Comparison of ENCODE assay signal across 14 cellular contexts in the genomic region with DNA sequence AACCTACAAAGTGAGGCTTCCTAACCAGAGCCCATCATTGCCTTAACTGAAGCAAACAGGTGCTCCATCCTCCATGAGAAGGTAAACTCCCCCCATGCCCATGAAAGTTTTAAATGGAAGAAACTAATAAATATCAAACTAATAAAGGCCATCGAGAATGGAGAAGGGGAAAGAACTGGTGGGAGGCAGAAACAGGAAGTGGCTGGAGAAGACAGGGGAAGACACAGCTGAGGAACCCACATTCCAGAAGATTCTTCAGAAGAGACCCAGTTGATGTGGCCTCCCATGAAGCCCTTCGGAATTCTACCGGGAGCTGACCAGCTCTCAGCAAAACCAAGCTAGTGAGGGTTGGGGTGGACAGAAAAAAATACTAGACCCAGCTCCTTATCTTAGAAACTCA. TPM values are rescaled to one million over a fixed set of nuclear protein-coding genes. Genes with fewer than 3 reads are reported as not detected.
DNase-seq lines count a peak whose midpoint lies in the region; ATAC-seq, FAIRE-seq and TF ChIP-seq lines count a peak whose summit lies in the region.
"Had no signal": no experiment of that assay in that cellular context is flagged by ENCODE, and none has a peak within 500 bp of the region (broad histone marks: within the 10 kb centered on the region; RNA-seq: fewer than 3 reads in every experiment).

No MANE protein-coding gene starts in this region.

- in situ Hi-C loops in K562 (cut with MboI), result no loop called here
- in situ Hi-C loops in gastrocnemius medialis (cut with MboI; ENCODE audit: low sequenced_read_pairs in 4 of 4), result no loop called here

- no peaks in the 10 kb centered on the region for H3K9me1 ChIP-seq in K562 (ENCODE audit: control insufficient read depth, insufficient read depth, low read length)

- H3K4me3 Mint-ChIP-seq in CD8-positive, alpha-beta memory T cell, result peak overlapping the region; percentile 18 to 87 (median 58)

- H3K4me2 ChIP-seq in K562 (ENCODE audit: insufficient read depth, low read length), result no peak overlapping the region

- TF ChIP-seq CTCF in K562 (IDR thresholded peaks at IDR 0.05 in 2 of 3, conservative IDR thresholded peaks at IDR 0.05 in 1 of 3; ENCODE audit: insufficient read depth in 2 of 3, low read depth in 1 of 3, low read length in 3 of 3), result no peak
- no peak for TF ChIP-seq CTCF in gastrocnemius medialis (IDR thresholded peaks at IDR 0.05 in 4 of 5, conservative IDR thresholded peaks at IDR 0.05 in 1 of 5)
- TF ChIP-seq CTCF in D721Med (IDR thresholded peaks at IDR 0.05; ENCODE audit: insufficient read depth, missing control alignments), result no peak

- WGBS in K562 (ENCODE audit: insufficient coverage, low coverage, missing lambda C conversion rate), result 57% methylated on average over 3 of the region's 3 CpGs

- H3K4me3 ChIP-seq in CD8-positive, alpha-beta memory T cell (ENCODE audit: low read length), result peak overlapping the region; percentile 7
- H3K4me3 ChIP-seq in K562 (no peak overlapping the region), gastrocnemius medialis (no peak overlapping the region)

- TF ChIP-seq RAD21 in K562 (CRISPR knock-in tag; conservative IDR thresholded peaks at IDR 0.05 in 1 of 2, IDR thresholded peaks at IDR 0.05 in 1 of 2), result no peak

- ATAC-seq in K562 (no peak), gastrocnemius medialis (no peak), HG03442 (IDR thresholded peaks at IDR 0.05; ENCODE audit: unreplicated experiment) (no peak), Right ventricle myocardium superior (ENCODE audit: poor library complexity) (no peak)
- ATAC-seq: Panc1; stimulated activated naive CD8-positive, alpha-beta T cell treated with anti-CD3 and anti-CD28 coated beads, Interleukin-15, amount 100 ng/mL, for 72 hours had no signal

- no TSS peak for BruUV-seq in K562 (replicated peaks; lab: Mats Ljungman, UMichigan)

- no peaks in the 10 kb centered on the region for H3K36me3 ChIP-seq in CD8-positive, alpha-beta memory T cell (ENCODE audit: insufficient read depth, low read length)
- H3K36me3 ChIP-seq in K562 (ENCODE audit: control insufficient read depth, insufficient read depth, low read length) (no peaks in the 10 kb centered on the region; the same call in 1 of the 3 replicates), gastrocnemius medialis (no peaks in the 10 kb centered on the region)

- H3K27me3 ChIP-seq in CD8-positive, alpha-beta memory T cell (ENCODE audit: insufficient read depth, low read length, poor library complexity, severe bottlenecking), result no peaks in the 10 kb centered on the region
- H3K27me3 ChIP-seq in K562 (ENCODE audit: control insufficient read depth in 2 of 2, insufficient read depth in 2 of 2, low read length in 2 of 2), result no peaks in the 10 kb centered on the region
- H3K27me3 ChIP-seq in gastrocnemius medialis, result no peaks in the 10 kb centered on the region

- no peaks in the 10 kb centered on the region for H4K20me1 ChIP-seq in K562 (replicated peaks; ENCODE audit: control insufficient read depth, insufficient read depth, low read length)

- H3K27ac Mint-ChIP-seq in CD8-positive, alpha-beta memory T cell, result peak overlapping the region; percentile 87 to 98 (median 94)

- H3K9me3 ChIP-seq in CD8-positive, alpha-beta memory T cell (ENCODE audit: low read length), result no peaks in the 10 kb centered on the region
- H3K9me3 ChIP-seq in K562 (replicated peaks; ENCODE audit: control insufficient read depth, insufficient read depth, low read depth, low read length) (no peaks in the 10 kb centered on the region), gastrocnemius medialis (no peaks in the 10 kb centered on the region)
- H3K9me3 ChIP-seq: Caco-2 had no signal

- H3K27me3 Mint-ChIP-seq in CD8-positive, alpha-beta memory T cell, result no peaks in the 10 kb centered on the region

- no peak for FAIRE-seq in K562 (lab: Jason Lieb, UNC)
- no peak for FAIRE-seq in D721Med (lab: Jason Lieb, UNC)

- CTCF ChIA-PET in CD8-positive, alpha-beta memory T cell (lab: Charles Lee), result interaction anchor here (1.1 to 3.4 kb wide), 9 partner anchors 10 to 42 kb away, joined by 3 to 16 read pairs (median 4); partner anchors contain the start of gene SH3BP5
- CTCF ChIA-PET in K562 (lab: Yijun Ruan, JAX; ENCODE audit: low intra/inter-chr PET ratio), result no interaction called here

- H3K4me1 ChIP-seq in CD8-positive, alpha-beta memory T cell (ENCODE audit: insufficient read depth, low read length), result peaks cover 91% of the 10 kb centered on the region
- H3K4me1 ChIP-seq in K562 (replicated peaks in 1 of 2; ENCODE audit: control insufficient read depth in 2 of 2, insufficient read depth in 2 of 2, low read length in 2 of 2) (peaks cover 23 to 52% of the 10 kb centered on the region in 2 experiments), gastrocnemius medialis (peaks cover 62 to 64% of the 10 kb centered on the region in 2 donors)

- peaks cover 3% of the 10 kb centered on the region; the same call in 1 of the 3 replicates for H3K79me2 ChIP-seq in K562 (ENCODE audit: control insufficient read depth, insufficient read depth, low read length)

- no peak overlapping the region for H3K9ac ChIP-seq in K562 (ENCODE audit: insufficient read depth in 1 of 2, low read depth in 2 of 2, low read length in 2 of 2)

- TF ChIP-seq EP300 in K562 (IDR thresholded peaks at IDR 0.05; ENCODE audit: low read length), result no peak

- TF ChIP-seq POLR2A in K562 (conservative IDR thresholded peaks at IDR 0.05) (no peak), gastrocnemius medialis (IDR thresholded peaks at IDR 0.05) (no peak)

- H3K27ac ChIP-seq in CD8-positive, alpha-beta memory T cell (ENCODE audit: low read depth, low read length), result peak overlapping the region; percentile 39
- H3K27ac ChIP-seq in K562 (ENCODE audit: extremely low read depth, low read depth, low read length) (no peak overlapping the region), gastrocnemius medialis (peak overlapping the region in 3 of 4 donors; percentile 77 to 89 (median 86))

- DNase-seq in CD1c-positive myeloid dendritic cell (ENCODE audit: extremely low spot score) (peak; percentile 61), K562 (ENCODE audit: extremely low read depth in 1 of 4, low spot score in 3 of 4) (no peak), gastrocnemius medialis (no peak), Right ventricle myocardium superior (no peak), D721Med (ENCODE audit: insufficient read length, low spot score) (no peak)
- DNase-seq in CD8-positive, alpha-beta memory T cell, result no peak
- DNase-seq: Caco-2; NCI-H1105; NCI-H345; stimulated activated CD4-positive, alpha-beta T cell treated with anti-CD3 and anti-CD28 coated beads, Interleukin-4, amount 100 ng/mL, for 1 hour; stimulated activated naive CD8-positive, alpha-beta T cell treated with anti-CD3 and anti-CD28 coated beads, Interleukin-15, amount 100 ng/mL, for 72 hours; T-helper 9 cell had no signal

- POLR2A ChIA-PET in CD8-positive, alpha-beta memory T cell (lab: Charles Lee), result interaction anchor here (0.6 to 1.0 kb wide), 3 partner anchors 17 to 31 kb away, joined by 4 to 6 read pairs (median 5); no protein-coding TSS in a partner anchor
- POLR2A ChIA-PET in K562 (lab: Yijun Ruan, JAX), result interaction anchor here (0.6 to 4.3 kb wide), 3 partner anchors 10 to 35 kb away, joined by 3 to 21 read pairs (median 4); no protein-coding TSS in a partner anchor

- peaks cover 79 to 95% (median 94%) of the 10 kb centered on the region in 3 donors for H3K4me1 Mint-ChIP-seq in CD8-positive, alpha-beta memory T cell

- intact Hi-C loops in K562 (cut with micrococcal nuclease), result no loop called here
- intact Hi-C loops in gastrocnemius medialis (cut with DNase I; ENCODE audit: low total_unique reads), result no loop called here
- intact Hi-C loops in Right ventricle myocardium superior (cut with DNase I), result no loop called here

- H2AFZ ChIP-seq in K562 (ENCODE audit: low read depth, low read length), result no peak overlapping the region

- H3K36me3 Mint-ChIP-seq in CD8-positive, alpha-beta memory T cell, result peaks cover 0 to 33% (median 18%) of the 10 kb centered on the region in 3 donors

- H3K9me3 Mint-ChIP-seq in CD8-positive, alpha-beta memory T cell, result no peaks in the 10 kb centered on the region
- H3K9me3 Mint-ChIP-seq: stimulated activated naive CD8-positive, alpha-beta T cell treated with anti-CD3 and anti-CD28 coated beads, Interleukin-15, amount 100 ng/mL, for 72 hours had no signal

TF ChIP-seq in K562, 482 proteins besides CTCF, POLR2A, EP300 and RAD21:
- peak; percentile 96 for TF ChIP-seq SPI1 (IDR thresholded peaks at IDR 0.05; ENCODE audit: borderline replicate concordance, low read depth, low read length)
- no peak for TF ChIP-seq GABPA (tag; conservative IDR thresholded peaks at IDR 0.05; ENCODE audit: low read depth)
- no peak for TF ChIP-seq U2AF1 (optimal IDR thresholded peaks at IDR 0.05; ENCODE audit: low read depth, low read length)

RNA-seq across cellular contexts. Expression of gene SH3BP5, which starts 41.7 kb away (rescaled TPM):
- 10 to 100 TPM; 14.2 to 15.5 TPM for total RNA-seq in CD8-positive, alpha-beta memory T cell
- 84.3 TPM for polyA plus RNA-seq in CD8-positive, alpha-beta memory T cell
- total RNA-seq in K562 (2011; cell fraction: chromatin; rRNA removed; ENCODE audit: low replicate concordance), result 17.8 and 19.2 TPM in 2 replicates
- total RNA-seq in K562 (2011; cell fraction: nucleolus; rRNA removed), result 10.1 and 13.8 TPM in 2 replicates
- total RNA-seq in K562 (2011; cell fraction: nucleoplasm; rRNA removed), result 11.7 and 17.1 TPM in 2 replicates
- total RNA-seq in K562 (2014; rRNA removed) (14.9 and 17.1 TPM in 2 replicates), K562 (2014; rRNA removed; fragmentation: Illumina TruSeq; extraction: Trizol) (13.5 and 15.2 TPM in 2 replicates), K562 (2015; rRNA removed; fragmentation: Illumina TruSeq; extraction: Trizol) (12.2 and 13.5 TPM in 2 replicates), K562 (2021) (13.9 and 18.6 TPM in 2 replicates), gastrocnemius medialis (100 to 1,000 TPM in 2 of 4 donors, 10 to 100 TPM in 2; 31.5 to 111 (median 75.5) TPM), Right ventricle myocardium superior (10.4 TPM)
- polyA plus RNA-seq in K562 (2011; rRNA removed) (26.2 and 29.0 TPM in 2 replicates), K562 (2014; fragmentation: Illumina TruSeq; extraction: Trizol) (22.0 and 28.0 TPM in 2 replicates), K562 (2014; fragmentation: Nextera tagmentation; extraction: Ambion mirVana) (1 to 10 TPM; 2.9 to 3.5 TPM), K562 (2014; rRNA removed) (23.4 and 24.7 TPM in 2 replicates)
- polyA plus RNA-seq in K562 (2011; cell fraction: cytosol; rRNA removed), result 19.8 and 19.9 TPM in 2 replicates
- 18.5 and 19.8 TPM in 2 replicates for polyA plus RNA-seq in K562 (2011; cell fraction: nucleus; rRNA removed)
- polyA plus RNA-seq in K562 (2012), result 20.4 and 27.0 TPM in 2 replicates
- 15.7 and 16.1 TPM in 2 replicates for polyA minus RNA-seq in K562 (2011; rRNA and poly(A)+ RNA removed)
- polyA minus RNA-seq in K562 (2011; cell fraction: cytosol; rRNA and poly(A)+ RNA removed), result 12.2 and 14.1 TPM in 2 replicates
- polyA minus RNA-seq in K562 (2011; cell fraction: nucleus; rRNA and poly(A)+ RNA removed), result 8.8 and 12.4 TPM in 2 replicates
